Comparison of ENCODE assay signal across 13 cellular contexts in the genomic region with DNA sequence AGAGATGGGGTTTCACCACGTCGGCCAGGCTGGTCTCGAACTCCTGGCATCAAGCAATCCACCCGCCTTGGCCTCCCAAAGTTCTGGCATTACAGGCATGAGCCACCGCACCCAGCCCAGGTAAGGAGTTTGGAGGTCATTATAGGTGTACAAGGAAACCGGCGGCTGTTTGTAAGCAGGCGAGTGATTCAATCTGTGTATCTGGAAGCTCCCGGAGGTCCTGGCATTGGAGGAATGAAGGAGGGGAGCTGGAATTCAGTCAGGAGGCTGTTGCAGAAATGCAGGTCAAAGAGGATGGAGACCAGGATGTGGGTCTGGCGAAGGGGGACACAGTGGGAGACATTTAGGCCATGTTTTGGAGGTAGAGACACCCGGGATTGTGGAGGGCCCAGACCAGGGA. TPM values are rescaled to one million over a fixed set of nuclear protein-coding genes. Genes with fewer than 3 reads are reported as not detected.
DNase-seq lines count a peak whose midpoint lies in the region; ATAC-seq and TF ChIP-seq lines count a peak whose summit lies in the region.
"Had no signal": no experiment of that assay in that cellular context is flagged by ENCODE, and none has a peak within 500 bp of the region (broad histone marks: within the 10 kb centered on the region; RNA-seq: fewer than 3 reads in every experiment).

No MANE protein-coding gene starts in this region.

- no peaks in the 10 kb centered on the region for H3K27me3 ChIP-seq in RWPE2 (ENCODE audit: insufficient read depth, poor library complexity, severe bottlenecking)
- H3K27me3 ChIP-seq in endodermal cell (ENCODE audit: control insufficient read depth, insufficient read depth, low read length, poor library complexity, severe bottlenecking) = no peaks in the 10 kb centered on the region

- H3K36me3 Mint-ChIP-seq in endodermal cell (ENCODE audit: low read depth) (peaks cover 21% of the 10 kb centered on the region), nephron progenitor cell (ENCODE audit: low read depth) (peaks cover 9% of the 10 kb centered on the region), type B pancreatic cell (peaks cover 5% of the 10 kb centered on the region)

- H3K9me3 Mint-ChIP-seq in endodermal cell = no peaks in the 10 kb centered on the region
- no peaks in the 10 kb centered on the region for H3K9me3 Mint-ChIP-seq in nephron progenitor cell
- H3K9me3 Mint-ChIP-seq in type B pancreatic cell = no peaks in the 10 kb centered on the region
- H3K9me3 Mint-ChIP-seq: activated T-cell treated with anti-CD3 and anti-CD28 coated beads, Interleukin-2, amount 50 U/mL, for 4 hours; central memory CD8-positive, alpha-beta T cell had no signal

- H3K27me3 Mint-ChIP-seq in endodermal cell (ENCODE audit: insufficient read depth) (no peaks in the 10 kb centered on the region), nephron progenitor cell (ENCODE audit: low read depth, poor library complexity) (no peaks in the 10 kb centered on the region), type B pancreatic cell (no peaks in the 10 kb centered on the region)

- H3K4me1 ChIP-seq in RWPE2 (ENCODE audit: insufficient read depth, poor library complexity, severe bottlenecking) = peaks cover 59% of the 10 kb centered on the region
- H3K4me1 ChIP-seq in endodermal cell (ENCODE audit: control insufficient read depth, insufficient read depth, low read length) = peaks cover 15% of the 10 kb centered on the region

- 90 to 93% methylated on average over 9 to 11 of the region's 11 CpGs for WGBS in endodermal cell (ENCODE audit: insufficient coverage in 1 of 2, insufficient read length in 1 of 2), 2 experiments

- H3K4me3 ChIP-seq in RWPE2 (ENCODE audit: severe bottlenecking) (no peak overlapping the region), endodermal cell (ENCODE audit: low read length) (no peak overlapping the region)

- H3K4me3 Mint-ChIP-seq in endodermal cell = no peak overlapping the region
- H3K4me3 Mint-ChIP-seq in nephron progenitor cell = no peak overlapping the region
- no peak overlapping the region for H3K4me3 Mint-ChIP-seq in type B pancreatic cell
- H3K4me3 Mint-ChIP-seq: activated T-cell treated with anti-CD3 and anti-CD28 coated beads, Interleukin-2, amount 50 U/mL, for 4 hours; central memory CD8-positive, alpha-beta T cell had no signal

- peaks cover 17% of the 10 kb centered on the region for H3K4me1 Mint-ChIP-seq in endodermal cell
- peaks cover 56% of the 10 kb centered on the region for H3K4me1 Mint-ChIP-seq in nephron progenitor cell
- peaks cover 39% of the 10 kb centered on the region for H3K4me1 Mint-ChIP-seq in type B pancreatic cell (ENCODE audit: unreplicated experiment)

- no peaks in the 10 kb centered on the region for H3K9me3 ChIP-seq in RWPE2 (ENCODE audit: severe bottlenecking)
- no peaks in the 10 kb centered on the region for H3K9me3 ChIP-seq in endodermal cell (ENCODE audit: control insufficient read depth, low read length)

- DNase-seq in RWPE2 (ENCODE audit: low spot score) (peak; percentile 61), endodermal cell (no peak), nephron progenitor cell (no peak), type B pancreatic cell (ENCODE audit: extremely low spot score, unreplicated experiment) (no peak), GDM1 (lab: John Stamatoyannopoulos, UW) (no peak), NCI-H2196 (lab: John Stamatoyannopoulos, UW; ENCODE audit: unreplicated experiment) (no peak), pons (ENCODE audit: low spot score) (no peak)
- DNase-seq: activated T-cell treated with anti-CD3 and anti-CD28 coated beads, Interleukin-2, amount 50 U/mL, for 4 hours; retina had no signal

- TF ChIP-seq CTCF in RWPE2 (IDR thresholded peaks at IDR 0.05; ENCODE audit: poor library complexity, severe bottlenecking) (no peak), endodermal cell (conservative IDR thresholded peaks at IDR 0.05) (no peak), nephron progenitor cell (IDR thresholded peaks at IDR 0.05) (no peak), type B pancreatic cell (conservative IDR thresholded peaks at IDR 0.05) (no peak)

- 0 out of 3 replicates have a peak, but pooled peaks have one; percentile 16 for ATAC-seq in RWPE2 (ENCODE audit: low read depth)
- ATAC-seq in HG03095 (IDR thresholded peaks at IDR 0.05; ENCODE audit: unreplicated experiment) = no peak
- ATAC-seq: activated T-cell treated with anti-CD3 and anti-CD28 coated beads, Interleukin-2, amount 50 U/mL, for 4 hours had no signal

- H3K27ac ChIP-seq in RWPE2 (ENCODE audit: poor library complexity, severe bottlenecking) (peak overlapping the region; percentile 89), endodermal cell (ENCODE audit: low read depth, low read length) (no peak overlapping the region)

- H3K36me3 ChIP-seq in RWPE2 (ENCODE audit: low read depth) (no peaks in the 10 kb centered on the region), endodermal cell (ENCODE audit: control insufficient read depth, insufficient read depth, low read length) (peaks cover 27% of the 10 kb centered on the region)

- H3K27ac Mint-ChIP-seq in endodermal cell = peak overlapping the region; percentile 56
- H3K27ac Mint-ChIP-seq in nephron progenitor cell = peak overlapping the region; percentile 98
- H3K27ac Mint-ChIP-seq in type B pancreatic cell = peak overlapping the region; percentile 36

- no peak overlapping the region for H3K9ac ChIP-seq in endodermal cell (ENCODE audit: extremely low read depth, low read length, poor library complexity, severe bottlenecking)

RNA-seq across cellular contexts. Expression of a gene that starts 18.8 kb away (rescaled TPM):
- total RNA-seq in endodermal cell (10 to 100 TPM; 38.5 to 49.7 TPM), type B pancreatic cell (ENCODE audit: low replicate concordance) (24.7 and 78.8 TPM in 2 replicates)
- 57.7 TPM for polyA plus RNA-seq in endodermal cell (2013, experiment 1 of 2)
- polyA plus RNA-seq in endodermal cell (2013, experiment 2 of 2) = 49.6 TPM

RNA-seq across cellular contexts. Expression of a gene that starts 31.4 kb away (rescaled TPM):
- total RNA-seq in endodermal cell (under 1 TPM; 0.29 to 0.58 TPM), type B pancreatic cell (ENCODE audit: low replicate concordance) (not detected in 2 replicates)
- not detected for polyA plus RNA-seq in endodermal cell (2013, experiment 1 of 2)
- not detected for polyA plus RNA-seq in endodermal cell (2013, experiment 2 of 2)
- total RNA-seq: activated T-cell treated with anti-CD3 and anti-CD28 coated beads, Interleukin-2, amount 50 U/mL, for 4 hours; frontal cortex; NCI-H460 had no signal

Comparison
In these comparisons a context has a peak if more than half of its experiments do, and no peak if none do; other contexts are left out.
1. H3K27ac Mint-ChIP-seq: peak in every context shown above with its lines; median percentile 98 in nephron progenitor cell; 56 in endodermal cell; 36 in type B pancreatic cell.